ENCODE assay signal across 1 cellular context in genomic region chr11:94528551-94528950, GRCh38.
TF ChIP-seq lines count a peak whose summit lies in the region.

No MANE protein-coding gene starts in this region.

TF ChIP-seq in K562, 482 proteins besides CTCF, POLR2A, EP300 and RAD21:
- TF ChIP-seq SMAD4 (CRISPR knock-in tag; conservative IDR thresholded peaks at IDR 0.05) (peak; percentile 56), POLR2AphosphoS5 (IDR thresholded peaks at IDR 0.05; ENCODE audit: control insufficient read depth, insufficient read depth, low read depth, low read length) (no peak), MEF2D (tag; conservative IDR thresholded peaks at IDR 0.05; ENCODE audit: low read depth) (0 out of 2 replicates have a peak, but pooled peaks have one; percentile 33), MXI1 (IDR thresholded peaks at IDR 0.05; ENCODE audit: low read depth, low read length) (no peak), ZFP91 (CRISPR knock-in tag; IDR thresholded peaks at IDR 0.05) (no peak), OTX1 (CRISPR knock-in tag; IDR thresholded peaks at IDR 0.05) (no peak)
TF ChIP-seq in K562: peak in this region for 2.
